In genomic region chr3:25151497-25151896, GRCh38 we compare ENCODE assay signal across 13 cellular contexts.
A peak's percentile ranks its signal among the peaks of the same experiment; 100 is the strongest.
DNase-seq lines count a peak whose midpoint lies in the region; ATAC-seq and TF ChIP-seq lines count a peak whose summit lies in the region.
"Had no signal": no experiment of that assay in that cellular context is flagged by ENCODE, and none has a peak within 500 bp of the region (broad histone marks: within the 10 kb centered on the region; RNA-seq: fewer than 3 reads in every experiment).

No MANE protein-coding gene starts in this region.

- H3K4me3 ChIP-seq in thoracic aorta = peak overlapping the region; percentile 64
- H3K4me3 ChIP-seq: skin epidermis had no signal

- H3K4me1 ChIP-seq in thoracic aorta (ENCODE audit: control insufficient read depth in 1 of 2, low read depth in 2 of 2) = peaks cover 0 to 17% of the 10 kb centered on the region in 2 donors

- H3K36me3 Mint-ChIP-seq in mesothelial cell of epicardium = no peaks in the 10 kb centered on the region
- H3K36me3 Mint-ChIP-seq: activated naive CD8-positive, alpha-beta T cell treated with anti-CD3 and anti-CD28 coated beads for 36 hours had no signal

- H3K9me3 Mint-ChIP-seq in mesothelial cell of epicardium = peaks cover 3% of the 10 kb centered on the region

- peak overlapping the region; percentile 48 for H3K4me3 Mint-ChIP-seq in mesothelial cell of epicardium
- H3K4me3 Mint-ChIP-seq: activated naive CD8-positive, alpha-beta T cell treated with anti-CD3 and anti-CD28 coated beads for 36 hours; type B pancreatic cell had no signal

- peak overlapping the region; percentile 51 to 68 for H3K27ac ChIP-seq in thoracic aorta

- H3K36me3 ChIP-seq in thoracic aorta = no peaks in the 10 kb centered on the region

- TF ChIP-seq CTCF in mesothelial cell of epicardium (IDR thresholded peaks at IDR 0.05; ENCODE audit: unreplicated experiment) (no peak), thoracic aorta (IDR thresholded peaks at IDR 0.05) (no peak)

- H3K27me3 Mint-ChIP-seq in mesothelial cell of epicardium (ENCODE audit: low read depth) = no peaks in the 10 kb centered on the region
- H3K27me3 Mint-ChIP-seq: activated naive CD8-positive, alpha-beta T cell treated with anti-CD3 and anti-CD28 coated beads for 36 hours; type B pancreatic cell had no signal

- H3K4me1 Mint-ChIP-seq in mesothelial cell of epicardium = peaks cover 84% of the 10 kb centered on the region
- H3K4me1 Mint-ChIP-seq: activated naive CD8-positive, alpha-beta T cell treated with anti-CD3 and anti-CD28 coated beads for 36 hours had no signal

- peak overlapping the region; percentile 95 for H3K27ac Mint-ChIP-seq in mesothelial cell of epicardium
- H3K27ac Mint-ChIP-seq: activated naive CD8-positive, alpha-beta T cell treated with anti-CD3 and anti-CD28 coated beads for 36 hours; type B pancreatic cell had no signal

- TF ChIP-seq POLR2A in GM18505 (IDR thresholded peaks at IDR 0.05; ENCODE audit: borderline replicate concordance, extremely low read depth, insufficient read depth, insufficient read length) = no peak

- ATAC-seq in thoracic aorta (ENCODE audit: insufficient number of reproducible peaks, low FRiP score, low read depth) (peak; percentile 14), HG03095 (IDR thresholded peaks at IDR 0.05; ENCODE audit: unreplicated experiment) (no peak), GM18505 (IDR thresholded peaks at IDR 0.05; ENCODE audit: unreplicated experiment) (no peak), HG03354 (IDR thresholded peaks at IDR 0.05; ENCODE audit: poor library complexity, severe bottlenecking, unreplicated experiment) (no peak)

- no peaks in the 10 kb centered on the region for H3K27me3 ChIP-seq in thoracic aorta (replicated peaks; ENCODE audit: insufficient read depth)

- DNase-seq in NCI-H1436 treated with DMSO at 0.1 percent for 48 hours (lab: John Stamatoyannopoulos, UW) (peak; percentile 2), NCI-H1436 (lab: John Stamatoyannopoulos, UW) (no peak), dermis blood vessel endothelial cell (peak; percentile 89), mesothelial cell of epicardium (ENCODE audit: low spot score in 2 of 2, unreplicated experiment in 2 of 2) (no peak), thoracic aorta (ENCODE audit: low spot score) (no peak)
- DNase-seq: 8988T; activated naive CD8-positive, alpha-beta T cell treated with anti-CD3 and anti-CD28 coated beads for 36 hours; RPMI8226 had no signal

- H3K9me3 ChIP-seq in thoracic aorta = no peaks in the 10 kb centered on the region

Comparison
In these comparisons a context has a peak if more than half of its experiments do, and no peak if none do; other contexts are left out.
1. DNase-seq: peak in NCI-H1436 treated with DMSO at 0.1 percent for 48 hours (single experiment) and dermis blood vessel endothelial cell (single experiment); none in NCI-H1436 (single experiment), mesothelial cell of epicardium (0 of 2) and thoracic aorta (single experiment).